14 cellular contexts compared by ENCODE assay signal in genomic region chr2:165149439-165149838, GRCh38. TPM values are rescaled to one million over a fixed set of nuclear protein-coding genes. Genes with fewer than 3 reads are reported as not detected.
DNase-seq lines count a peak whose midpoint lies in the region; ATAC-seq and TF ChIP-seq lines count a peak whose summit lies in the region.
"Had no signal": no experiment of that assay in that cellular context is flagged by ENCODE, and none has a peak within 500 bp of the region (broad histone marks: within the 10 kb centered on the region; RNA-seq: fewer than 3 reads in every experiment).

No MANE protein-coding gene starts in this region.

- TF ChIP-seq CTCF in spleen (IDR thresholded peaks at IDR 0.05 in 8 of 11, conservative IDR thresholded peaks at IDR 0.05 in 3 of 11) (no peak), mammary epithelial cell (conservative IDR thresholded peaks at IDR 0.05 in 1 of 2, IDR thresholded peaks at IDR 0.05 in 1 of 2; ENCODE audit: extremely low read depth in 1 of 2, insufficient read depth in 1 of 2, low read depth in 1 of 2, low read length in 2 of 2) (no peak)

- intact Hi-C loops in spleen (cut with DNase I; ENCODE audit: low total_unique reads) = no loop called here
- intact Hi-C loops in mammary epithelial cell (cut with micrococcal nuclease) = no loop called here

- H3K36me3 ChIP-seq in spleen (no peaks in the 10 kb centered on the region), mammary epithelial cell (ENCODE audit: insufficient read depth, low read length) (no peaks in the 10 kb centered on the region)

- in situ Hi-C loops in mammary epithelial cell (cut with MboI; ENCODE audit: low sequenced_read_pairs in 2 of 2) = no loop called here

- no peak overlapping the region for H2AFZ ChIP-seq in mammary epithelial cell (ENCODE audit: low read depth, low read length)

- TF ChIP-seq POLR2A in spleen (IDR thresholded peaks at IDR 0.05) = no peak

- no peak overlapping the region for H3K4me3 ChIP-seq in spleen
- no peak overlapping the region for H3K4me3 ChIP-seq in mammary epithelial cell (replicated peaks in 1 of 3; ENCODE audit: insufficient read depth in 1 of 3, low read depth in 2 of 3, low read length in 3 of 3)
- H3K4me3 ChIP-seq: smooth muscle cell had no signal

- no peak overlapping the region for H3K9ac ChIP-seq in mammary epithelial cell (ENCODE audit: insufficient read depth, low read length)

- H3K4me1 ChIP-seq in spleen (no peaks in the 10 kb centered on the region), mammary epithelial cell (ENCODE audit: insufficient read depth, low read length) (no peaks in the 10 kb centered on the region)

- DNase-seq in NAMALWA (ENCODE audit: low spot score) (peak; percentile 56), spleen (no peak), 8988T (no peak), mammary epithelial cell (no peak)
- DNase-seq: activated gamma-delta T cell treated with Interleukin-2 at 50 U/mL for 16 hours, islet precursor cell had no signal

- peak; percentile 76 for ATAC-seq in GM18858 (IDR thresholded peaks at IDR 0.05; ENCODE audit: unreplicated experiment)
- ATAC-seq in GM21390 (IDR thresholded peaks at IDR 0.05; ENCODE audit: unreplicated experiment) = peak; percentile 92
- peak; percentile 84 for ATAC-seq in HG03025 (IDR thresholded peaks at IDR 0.05; ENCODE audit: low FRiP score, unreplicated experiment)
- no peak for ATAC-seq in HG03460 (IDR thresholded peaks at IDR 0.05; ENCODE audit: unreplicated experiment)
- ATAC-seq: natural killer cell treated with Interleukin-12 subunit alpha and Interleukin-12 subunit beta and Interleukin-15 and Interleukin-18, amount 100 ng/mL, for 72 hours; WTC11 had no signal

- no TSS peak for BruUV-seq in mammary epithelial cell (replicated peaks; lab: Mats Ljungman, UMichigan)

- 24 to 62% (median 51%) methylated on average over 5 of the region's 5 CpGs for WGBS in spleen, 5 donors
- 100% methylated on average over 5 of the region's 5 CpGs for WGBS in mammary epithelial cell (ENCODE audit: low coverage, missing lambda C conversion rate)

- H3K79me2 ChIP-seq in mammary epithelial cell (ENCODE audit: insufficient read depth, low read length) = no peaks in the 10 kb centered on the region

- H3K27me3 ChIP-seq in spleen (replicated peaks in 1 of 7) (no peaks in the 10 kb centered on the region), mammary epithelial cell (ENCODE audit: insufficient read depth, low read length) (no peaks in the 10 kb centered on the region)

- H3K4me2 ChIP-seq in mammary epithelial cell (ENCODE audit: insufficient read depth, low read depth, low read length) = no peak overlapping the region
- H3K4me2 ChIP-seq: smooth muscle cell had no signal

- no peaks in the 10 kb centered on the region for H4K20me1 ChIP-seq in mammary epithelial cell (ENCODE audit: insufficient read depth, low read length)

- dilution Hi-C loops in mammary epithelial cell (cut with HindIII; ENCODE audit: low sequenced_read_pairs) = no loop called here

- no peaks in the 10 kb centered on the region for H3K9me3 ChIP-seq in spleen
- H3K9me3 ChIP-seq in mammary epithelial cell (replicated peaks; ENCODE audit: insufficient read depth, low read length) = no peaks in the 10 kb centered on the region

- CTCF ChIA-PET in mammary epithelial cell (lab: Charles Lee; ENCODE audit: low non-redundant PET) = no interaction called here

- H3K27ac ChIP-seq in spleen (no peak overlapping the region), mammary epithelial cell (ENCODE audit: insufficient read depth, low read depth, low read length) (no peak overlapping the region)
- H3K27ac ChIP-seq: RWPE1 had no signal

RNA-seq across cellular contexts. Expression of gene SCN3A, which starts 54.4 kb away (rescaled TPM):
- total RNA-seq in spleen = 10 to 100 TPM in 1 of 7 donors, 1 to 10 TPM in 6; 2.6 to 13.9 (median 5.2) TPM
- polyA plus RNA-seq in spleen = 1 to 10 TPM; 1.2 to 1.3 (median 1.3) TPM
- not detected for total RNA-seq in mammary epithelial cell
- 0.01 TPM for polyA plus RNA-seq in mammary epithelial cell
- not detected for polyA minus RNA-seq in mammary epithelial cell
- total RNA-seq: natural killer cell treated with Interleukin-12 subunit alpha and Interleukin-12 subunit beta and Interleukin-15 and Interleukin-18, amount 100 ng/mL, for 72 hours; smooth muscle cell had no signal
- polyA plus RNA-seq: smooth muscle cell had no signal
